24 cellular contexts compared by ENCODE assay signal in genomic region chr2:46122971-46123365, GRCh38.
DNase-seq lines count a peak whose midpoint lies in the region; ATAC-seq, FAIRE-seq and TF ChIP-seq lines count a peak whose summit lies in the region.
"Had no signal": no experiment of that assay in that cellular context is flagged by ENCODE, and none has a peak within 500 bp of the region (broad histone marks: within the 10 kb centered on the region; RNA-seq: fewer than 3 reads in every experiment).

No MANE protein-coding gene starts in this region.

- SMC1A ChIA-PET in GM12878 (lab: Charles Lee; ENCODE audit: uncharacterized antibody, unreplicated experiment) = interaction anchor here (0.9 to 1.2 kb wide), 3 partner anchors 10 to 43 kb away, joined by 3 to 5 read pairs (median 4); no protein-coding TSS in a partner anchor

- H2AFZ ChIP-seq in PC-9 (no peak overlapping the region), GM12878 (ENCODE audit: control insufficient read depth, low read depth, low read length) (no peak overlapping the region)

- H3K9me3 ChIP-seq in PC-9 (ENCODE audit: insufficient read depth, low read depth) (no peaks in the 10 kb centered on the region), GM12878 (replicated peaks; ENCODE audit: control insufficient read depth, insufficient read depth, low read length) (no peaks in the 10 kb centered on the region), right lobe of liver (no peaks in the 10 kb centered on the region), thyroid gland (no peaks in the 10 kb centered on the region)
- H3K9me3 ChIP-seq: HAP-1 had no signal

- H3K36me3 ChIP-seq in PC-9 (ENCODE audit: low read depth) (no peaks in the 10 kb centered on the region), GM12878 (ENCODE audit: control insufficient read depth in 2 of 2, insufficient read depth in 2 of 2, low read length in 1 of 2) (no peaks in the 10 kb centered on the region; a peak in 1 of 4 replicates), right lobe of liver (no peaks in the 10 kb centered on the region), thyroid gland (no peaks in the 10 kb centered on the region)
- H3K36me3 ChIP-seq: HAP-1 had no signal

- H3K27me3 ChIP-seq in PC-9 (ENCODE audit: insufficient read depth, low read depth) (no peaks in the 10 kb centered on the region), GM12878 (replicated peaks in 1 of 2; ENCODE audit: control insufficient read depth in 2 of 2, insufficient read depth in 2 of 2, low read length in 1 of 2) (no peaks in the 10 kb centered on the region), right lobe of liver (no peaks in the 10 kb centered on the region), thyroid gland (no peaks in the 10 kb centered on the region)

- BruUV-seq in PC-9 (replicated peaks; lab: Mats Ljungman, UMichigan) (no TSS peak), GM12878 (replicated peaks; lab: Mats Ljungman, UMichigan) (no TSS peak)

- peak overlapping the region; percentile 40 for H3K4me2 ChIP-seq in PC-9
- no peak overlapping the region for H3K4me2 ChIP-seq in GM12878 (ENCODE audit: control insufficient read depth, insufficient read depth)

- no peak for TF ChIP-seq RAD21 in GM12878 (IDR thresholded peaks at IDR 0.05; ENCODE audit: insufficient read depth, low read depth, low read length)

- DNase-seq in PC-9 (peak in 1 of 2 experiments; percentile 67), GM12878 (ENCODE audit: low read depth, low spot score) (no peak), fibroblast of villous mesenchyme (ENCODE audit: low read depth) (peak; percentile 49), right lobe of liver (no peak), NCI-H128 (lab: John Stamatoyannopoulos, UW; ENCODE audit: unreplicated experiment) (no peak), thyroid gland (no peak)
- DNase-seq in stimulated activated CD4-positive, alpha-beta T cell treated with anti-CD3 and anti-CD28 coated beads, Interleukin-1b, Interleukin-23, amount 100 ng/mL, for 48 hours = no peak
- DNase-seq: C1 segment of cervical spinal cord; CD8-positive, alpha-beta T cell; DMS 273 treated with DMSO at 0.1 percent for 48 hours; DMS79 treated with DMSO at 0.1 percent for 48 hours; GF-D8; GOT3; IMR-90; NCI-H1105; NCI-H2029 treated with DMSO at 0.1 percent for 48 hours; NCI-H446 treated with DMSO at 0.1 percent for 48 hours; NCI-H526; NCI-H82; NK-92 treated with Interleukin-12 subunit alpha and Interleukin-12 subunit beta, amount 100 ng/mL, for 24 hours; PC-3; SHP77 had no signal

- CTCF ChIA-PET in PC-9 (lab: Charles Lee) = interaction anchor here (0.6 to 1.1 kb wide), 4 partner anchors 54 to 191 kb away, joined by 3 to 9 read pairs (median 6); no protein-coding TSS in a partner anchor
- CTCF ChIA-PET in GM12878 (lab: Yijun Ruan, JAX) = no interaction called here

- intact Hi-C loops in PC-9 (cut with micrococcal nuclease; ENCODE audit: unreplicated experiment) = no loop called here
- intact Hi-C loops in GM12878 (cut with micrococcal nuclease; ENCODE audit: unreplicated experiment) = no loop called here
- intact Hi-C loops in right lobe of liver (cut with DNase I) = no loop called here
- intact Hi-C loops in thyroid gland (cut with DNase I) = no loop called here

- POLR2A ChIA-PET in PC-9 (lab: Charles Lee; ENCODE audit: unreplicated experiment) (interaction anchor here (0.6 kb wide), 1 partner anchor 289 kb away, joined by 4 read pairs; no protein-coding TSS in a partner anchor), GM12878 (lab: Charles Lee) (no interaction called here)

- TF ChIP-seq CTCF in PC-9 (conservative IDR thresholded peaks at IDR 0.05) (no peak), GM12878 (IDR thresholded peaks at IDR 0.05 in 2 of 3, conservative IDR thresholded peaks at IDR 0.05 in 1 of 3; ENCODE audit: control insufficient read depth in 2 of 3, extremely low read depth in 1 of 3, insufficient read depth in 1 of 3, low read depth in 3 of 3, low read length in 3 of 3) (no peak), fibroblast of villous mesenchyme (IDR thresholded peaks at IDR 0.05; ENCODE audit: insufficient read depth, low read depth, low read length) (no peak), right lobe of liver (IDR thresholded peaks at IDR 0.05) (no peak), thyroid gland (IDR thresholded peaks at IDR 0.05) (no peak)

- no peak for FAIRE-seq in GM12878 (lab: Jason Lieb, UNC)
- FAIRE-seq: GM12892 had no signal

- peaks cover 22% of the 10 kb centered on the region for H3F3A ChIP-seq in PC-9 (ENCODE audit: insufficient read depth, low read depth)

- H3K4me1 ChIP-seq in PC-9 (replicated peaks; ENCODE audit: insufficient read depth) = peaks cover 37% of the 10 kb centered on the region
- H3K4me1 ChIP-seq in GM12878 (ENCODE audit: control insufficient read depth, insufficient read depth, low read length) = no peaks in the 10 kb centered on the region
- peaks cover 0 to 5% (median 0%) of the 10 kb centered on the region in 4 donors for H3K4me1 ChIP-seq in right lobe of liver
- peaks cover 27 to 56% of the 10 kb centered on the region in 2 donors for H3K4me1 ChIP-seq in thyroid gland

- H3K9ac ChIP-seq in GM12878 (ENCODE audit: control insufficient read depth, insufficient read depth, low read length) = no peak overlapping the region

- H4K20me1 ChIP-seq in PC-9 (ENCODE audit: insufficient read depth) = no peaks in the 10 kb centered on the region
- H4K20me1 ChIP-seq in GM12878 (ENCODE audit: control insufficient read depth, insufficient read depth) = no peaks in the 10 kb centered on the region

- H3K9me2 ChIP-seq in PC-9 (ENCODE audit: insufficient read depth) = no peaks in the 10 kb centered on the region

- H3K79me2 ChIP-seq in PC-9 (ENCODE audit: low read depth) = no peaks in the 10 kb centered on the region
- no peaks in the 10 kb centered on the region for H3K79me2 ChIP-seq in GM12878 (ENCODE audit: control insufficient read depth, insufficient read depth, low read length)

- TF ChIP-seq POLR2A in GM12878 (IDR thresholded peaks at IDR 0.05; ENCODE audit: low read depth, low read length) (no peak), right lobe of liver (IDR thresholded peaks at IDR 0.05) (no peak), thyroid gland (IDR thresholded peaks at IDR 0.05) (no peak)

- RAD21 ChIA-PET in GM12878 (lab: Charles Lee; ENCODE audit: unreplicated experiment) = no interaction called here

- no peak for ATAC-seq in GM12878
- peak in 3 of 4 donors; percentile 13 to 41 (median 22) for ATAC-seq in right lobe of liver
- ATAC-seq: CD8-positive, alpha-beta T cell had no signal

- no peak overlapping the region for H3K4me3 ChIP-seq in PC-9
- H3K4me3 ChIP-seq in GM12878 = no peak overlapping the region
- no peak overlapping the region for H3K4me3 ChIP-seq in fibroblast of villous mesenchyme (ENCODE audit: low read depth, low read length)
- H3K4me3 ChIP-seq in right lobe of liver = no peak overlapping the region
- H3K4me3 ChIP-seq in thyroid gland (replicated peaks in 1 of 3) = no peak overlapping the region
- H3K4me3 ChIP-seq: HAP-1 had no signal

- peak overlapping the region; percentile 58 for H3K27ac ChIP-seq in PC-9
- H3K27ac ChIP-seq in GM12878 (ENCODE audit: control insufficient read depth, insufficient read depth) = no peak overlapping the region
- no peak overlapping the region for H3K27ac ChIP-seq in right lobe of liver
- no peak overlapping the region for H3K27ac ChIP-seq in thyroid gland

- in situ Hi-C loops in GM12878 (cut with MboI) = no loop called here

- no peak for TF ChIP-seq EP300 in GM12878 (IDR thresholded peaks at IDR 0.05; ENCODE audit: borderline replicate concordance in 1 of 2, control insufficient read depth in 1 of 2, low read depth in 2 of 2, low read length in 2 of 2)

TF ChIP-seq in GM12878, 131 proteins besides CTCF, POLR2A, EP300 and RAD21:
- TF ChIP-seq ZNF384 (IDR thresholded peaks at IDR 0.05; ENCODE audit: borderline replicate concordance, low read depth, low read length) (peak; percentile 33; the same call in 1 of the 2 replicates), ATF2 (IDR thresholded peaks at IDR 0.05; ENCODE audit: low read length) (no peak), SKIL (IDR thresholded peaks at IDR 0.05; ENCODE audit: low read depth, poor library complexity, severe bottlenecking) (no peak), CREB1 (IDR thresholded peaks at IDR 0.05; ENCODE audit: low read depth) (no peak)
